Comparison of ENCODE assay signal across 20 cellular contexts in the genomic region with DNA sequence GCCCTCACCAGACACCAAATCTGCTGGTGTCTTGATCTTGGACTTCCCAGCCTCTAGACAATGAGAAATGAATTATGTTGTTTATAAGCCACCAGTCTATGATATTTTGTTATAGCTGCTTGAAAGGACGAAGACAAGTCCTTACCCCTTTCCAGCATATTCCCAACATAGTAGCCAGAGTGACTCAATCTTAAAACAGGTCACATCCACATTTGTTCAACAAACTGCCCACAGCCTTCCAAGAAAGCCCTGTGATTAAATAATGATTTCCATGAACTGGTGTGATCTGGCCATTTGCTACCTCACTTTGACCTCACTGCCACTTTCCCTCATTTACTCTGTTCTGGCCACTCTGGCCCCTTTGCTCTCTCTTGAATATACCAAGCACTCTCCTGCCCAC.
"Had no signal": no experiment of that assay in that cellular context is flagged by ENCODE, and none has a peak within 500 bp of the region (broad histone marks: within the 10 kb centered on the region; RNA-seq: fewer than 3 reads in every experiment).

No MANE protein-coding gene starts in this region.

- H3K4me3 ChIP-seq: colonic mucosa, esophagus muscularis mucosa, gastroesophageal sphincter, heart left ventricle, hepatocyte, left lung, right atrium auricular region, testis, tibial artery had no signal

- H3K4me2 ChIP-seq: hepatocyte had no signal

- H3K27ac ChIP-seq: colonic mucosa, esophagus muscularis mucosa, foreskin keratinocyte, gastroesophageal sphincter, heart left ventricle, hepatocyte, left lung, parathyroid adenoma, right atrium auricular region, testis, tibial artery had no signal

- DNase-seq: colonic mucosa; dermis blood vessel endothelial cell; effector memory CD4-positive, alpha-beta T cell; foreskin keratinocyte; heart left ventricle; left cardiac atrium; left lung; natural killer cell; stimulated activated CD4-positive, alpha-beta T cell treated with anti-CD3 and anti-CD28 coated beads, Interleukin-4, amount 100 ng/mL, for 4 hours; stimulated activated naive CD8-positive, alpha-beta T cell treated with anti-CD3 and anti-CD28 coated beads, Interleukin-15, Interleukin-2, amounts not matched to agents 100 U/mL and 50 U/mL, for 24 hours; substantia nigra; testis; tibial artery had no signal

- H3K9ac ChIP-seq: parathyroid adenoma had no signal

- FAIRE-seq: endothelial cell of umbilical vein, urothelium cell line had no signal

- H2AFZ ChIP-seq: hepatocyte, parathyroid adenoma had no signal

- H3K36me3 ChIP-seq: colonic mucosa, esophagus muscularis mucosa, gastroesophageal sphincter, heart left ventricle, left lung, right atrium auricular region, tibial artery had no signal

- H3K9me3 ChIP-seq: colonic mucosa, esophagus muscularis mucosa, gastroesophageal sphincter, heart left ventricle, left lung, right atrium auricular region, testis, tibial artery had no signal

- H3K4me1 ChIP-seq: colonic mucosa, tibial artery had no signal

- H3K27me3 ChIP-seq: colonic mucosa, esophagus muscularis mucosa, foreskin keratinocyte, gastroesophageal sphincter, heart left ventricle, hepatocyte, left lung, right atrium auricular region, testis, tibial artery had no signal
